Comparison of ENCODE assay signal across 7 cellular contexts in the genomic region with DNA sequence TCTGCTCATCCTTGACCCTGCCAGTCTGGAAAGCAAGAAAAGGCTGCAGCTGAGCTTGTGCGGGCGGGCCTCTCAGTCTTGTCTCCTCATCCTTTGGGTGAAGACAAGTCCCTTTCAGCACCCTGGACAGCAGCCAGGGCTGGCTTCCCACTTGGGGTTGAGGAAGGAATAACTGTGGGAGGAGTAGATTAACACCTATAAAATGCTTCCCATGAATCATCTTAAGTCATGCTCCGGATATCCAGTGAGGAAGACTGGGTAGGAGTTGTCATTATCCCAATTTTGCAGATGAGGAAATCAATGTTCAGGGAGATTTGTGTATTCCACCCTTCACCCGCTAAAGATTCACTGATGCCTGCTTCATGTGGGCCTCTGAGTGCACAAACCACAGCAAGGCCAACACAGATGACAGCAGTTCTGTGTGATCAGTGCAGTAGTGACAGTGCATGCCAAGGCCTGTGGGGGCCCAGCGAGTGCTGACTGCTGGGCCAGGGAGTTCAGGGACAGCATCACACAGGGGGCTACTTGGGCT. TPM values are rescaled to one million over a fixed set of nuclear protein-coding genes. Genes with fewer than 3 reads are reported as not detected.
DNase-seq lines count a peak whose midpoint lies in the region; ATAC-seq and TF ChIP-seq lines count a peak whose summit lies in the region.

No MANE protein-coding gene starts in this region.

- H3K4me1 Mint-ChIP-seq in chondrocyte (ENCODE audit: low read depth), result peaks cover under 1% of the 10 kb centered on the region

- no peaks in the 10 kb centered on the region for H3K27me3 ChIP-seq in HL-60 (ENCODE audit: insufficient read depth, poor library complexity, severe bottlenecking)

- no peak overlapping the region for H3K4me3 Mint-ChIP-seq in chondrocyte (ENCODE audit: unreplicated experiment)

- H3K36me3 Mint-ChIP-seq in chondrocyte (ENCODE audit: low read depth), result no peaks in the 10 kb centered on the region

- in situ Hi-C loops in SK-MEL-5 (cut with HindIII; ENCODE audit: low pct_unique_long_range_greater_than_20kb, low sequenced_read_pairs), result no loop called here

- DNase-seq in HL-60 (ENCODE audit: low read depth in 1 of 2, low spot score in 1 of 2), result peak; percentile 43 to 50
- peak; percentile 36 for DNase-seq in SK-MEL-5 (ENCODE audit: low read depth, low spot score)
- DNase-seq in chondrocyte (ENCODE audit: low spot score), result peak; percentile 91
- peak; percentile 60 to 76 for DNase-seq in lung microvascular endothelial cell (ENCODE audit: low read depth in 2 of 2)
- no peak for DNase-seq in SHP77 (lab: John Stamatoyannopoulos, UW)

- H3K27ac Mint-ChIP-seq in chondrocyte (ENCODE audit: unreplicated experiment), result no peak overlapping the region

- ATAC-seq in GM21529 (IDR thresholded peaks at IDR 0.05; ENCODE audit: unreplicated experiment) (no peak), GM18498 (IDR thresholded peaks at IDR 0.05; ENCODE audit: unreplicated experiment) (no peak)

- H3K4me3 ChIP-seq in HL-60 (replicated peaks; ENCODE audit: insufficient read depth, low read length), result no peak overlapping the region

- no peaks in the 10 kb centered on the region for H3K27me3 Mint-ChIP-seq in chondrocyte (ENCODE audit: low read depth)

- H3K27ac ChIP-seq in HL-60 (replicated peaks), result no peak overlapping the region

- TF ChIP-seq CTCF in HL-60 (IDR thresholded peaks at IDR 0.05; ENCODE audit: insufficient read depth, low read length) (no peak), chondrocyte (IDR thresholded peaks at IDR 0.05) (no peak)

- H3K9me3 Mint-ChIP-seq in chondrocyte (ENCODE audit: low read depth), result no peaks in the 10 kb centered on the region

RNA-seq across cellular contexts. Expression of a gene that starts 20.1 kb away (rescaled TPM):
- total RNA-seq in SK-MEL-5 (2014; rRNA removed; shearing (Covaris generic)), result 5.6 and 6.7 TPM in 2 replicates
- 1.1 and 3.0 TPM in 2 replicates for polyA plus RNA-seq in SK-MEL-5 (2015; cell fraction: cytosol; rRNA removed)
- polyA plus RNA-seq in SK-MEL-5 (2015; cell fraction: nucleus; rRNA removed), result 68.8 and 99.3 TPM in 2 replicates
- 230 to 272 TPM (median 262 TPM) in 3 replicates for total RNA-seq in chondrocyte
- 0.44 and 0.79 TPM in 2 replicates for total RNA-seq in lung microvascular endothelial cell

RNA-seq across cellular contexts. Expression of a gene that starts 40.2 kb away (rescaled TPM):
- 4.2 and 4.4 TPM in 2 replicates for total RNA-seq in SK-MEL-5 (2014; rRNA removed; shearing (Covaris generic))
- polyA plus RNA-seq in SK-MEL-5 (2015; cell fraction: cytosol; rRNA removed), result 11.1 and 11.8 TPM in 2 replicates
- 32.9 and 35.6 TPM in 2 replicates for polyA plus RNA-seq in SK-MEL-5 (2015; cell fraction: nucleus; rRNA removed)
- 11.9 to 20.4 TPM (median 12.2 TPM) in 3 replicates for total RNA-seq in chondrocyte
- 0.20 and 0.22 TPM in 2 replicates for total RNA-seq in lung microvascular endothelial cell

Comparison
In these comparisons a context has a peak if more than half of its experiments do, and no peak if none do; other contexts are left out.
1. DNase-seq: peak in HL-60 (2 of 2), SK-MEL-5 (single experiment), chondrocyte (single experiment) and lung microvascular endothelial cell (2 of 2); none in SHP77 (0 of 2).
2. RNA of a gene that starts 20.1 kb away (total RNA-seq): 230 to 272 TPM in chondrocyte; 5.6 to 6.7 TPM in SK-MEL-5 and 0.44 to 0.79 TPM in lung microvascular endothelial cell; every median in the first group is over 10 times any median in the second.